In genomic region chr6:167670938-167671338, GRCh38 we compare ENCODE assay signal across 21 cellular contexts.
"Had no signal": no experiment of that assay in that cellular context is flagged by ENCODE, and none has a peak within 500 bp of the region (broad histone marks: within the 10 kb centered on the region; RNA-seq: fewer than 3 reads in every experiment).

No MANE protein-coding gene starts in this region.

- H3K9ac ChIP-seq: KMS-11 had no signal

- H3K27me3 ChIP-seq: brain microvascular endothelial cell had no signal

- DNase-seq: activated CD4-positive, alpha-beta T cell treated with anti-CD3 and anti-CD28 coated beads for 48 hours; activated CD4-positive, alpha-beta T cell treated with anti-CD3 and anti-CD28 coated beads, Interleukin-2, amount 50 U/mL, for 4 hours; activated CD4-positive, CD25-positive, alpha-beta regulatory T cell treated with anti-CD3 and anti-CD28 coated beads, Interleukin-2, amount 50 U/mL, for 72 hours; activated CD8-positive, alpha-beta memory T cell treated with anti-CD3 and anti-CD28 coated beads, Interleukin-2, amount 50 U/mL, for 48 hours; activated CD8-positive, alpha-beta T cell treated with anti-CD3 and anti-CD28 coated beads, Interleukin-2, amount 10 ng/mL, durations not matched to agents 7 days and 5 days; activated effector memory CD4-positive, alpha-beta T cell treated with anti-CD3 and anti-CD28 coated beads, Interleukin-2, amount 50 U/mL, for 16 hours; activated naive CD4-positive, alpha-beta T cell treated with Interleukin-2 at 50 U/mL for 16 hours; activated T-cell treated with anti-CD3 and anti-CD28 coated beads, Interleukin-2, amount 50 U/mL, for 1 hour; amygdala; brain microvascular endothelial cell; NCI-H1092; NCI-H1417; NCI-H1930; NCI-H510A treated with DMSO at 0.1 percent for 48 hours; NCI-H69; SIG-M5; T-helper 17 cell; T-helper 9 cell had no signal

- H3K4me2 ChIP-seq: KMS-11 had no signal

- H3K4me3 Mint-ChIP-seq: activated CD8-positive, alpha-beta T cell treated with anti-CD3 and anti-CD28 coated beads, Interleukin-2, amount 10 ng/mL, durations not matched to agents 7 days and 5 days; activated naive CD8-positive, alpha-beta T cell; T-helper 17 cell; WTC11 had no signal

- H3K27ac Mint-ChIP-seq: activated CD8-positive, alpha-beta T cell treated with anti-CD3 and anti-CD28 coated beads, Interleukin-2, amount 10 ng/mL, durations not matched to agents 7 days and 5 days; activated naive CD8-positive, alpha-beta T cell; T-helper 17 cell; WTC11 had no signal

- ATAC-seq: activated CD8-positive, alpha-beta T cell treated with anti-CD3 and anti-CD28 coated beads, Interleukin-2, amount 10 ng/mL, durations not matched to agents 7 days and 5 days; T-helper 17 cell; WTC11 had no signal

- H3K36me3 Mint-ChIP-seq: activated naive CD8-positive, alpha-beta T cell had no signal

- H3K27ac ChIP-seq: brain microvascular endothelial cell, KMS-11 had no signal

- H3K36me3 ChIP-seq: brain microvascular endothelial cell had no signal

- H3K4me1 Mint-ChIP-seq: T-helper 17 cell had no signal
